Comparison of ENCODE assay signal across 14 cellular contexts in the genomic region with DNA sequence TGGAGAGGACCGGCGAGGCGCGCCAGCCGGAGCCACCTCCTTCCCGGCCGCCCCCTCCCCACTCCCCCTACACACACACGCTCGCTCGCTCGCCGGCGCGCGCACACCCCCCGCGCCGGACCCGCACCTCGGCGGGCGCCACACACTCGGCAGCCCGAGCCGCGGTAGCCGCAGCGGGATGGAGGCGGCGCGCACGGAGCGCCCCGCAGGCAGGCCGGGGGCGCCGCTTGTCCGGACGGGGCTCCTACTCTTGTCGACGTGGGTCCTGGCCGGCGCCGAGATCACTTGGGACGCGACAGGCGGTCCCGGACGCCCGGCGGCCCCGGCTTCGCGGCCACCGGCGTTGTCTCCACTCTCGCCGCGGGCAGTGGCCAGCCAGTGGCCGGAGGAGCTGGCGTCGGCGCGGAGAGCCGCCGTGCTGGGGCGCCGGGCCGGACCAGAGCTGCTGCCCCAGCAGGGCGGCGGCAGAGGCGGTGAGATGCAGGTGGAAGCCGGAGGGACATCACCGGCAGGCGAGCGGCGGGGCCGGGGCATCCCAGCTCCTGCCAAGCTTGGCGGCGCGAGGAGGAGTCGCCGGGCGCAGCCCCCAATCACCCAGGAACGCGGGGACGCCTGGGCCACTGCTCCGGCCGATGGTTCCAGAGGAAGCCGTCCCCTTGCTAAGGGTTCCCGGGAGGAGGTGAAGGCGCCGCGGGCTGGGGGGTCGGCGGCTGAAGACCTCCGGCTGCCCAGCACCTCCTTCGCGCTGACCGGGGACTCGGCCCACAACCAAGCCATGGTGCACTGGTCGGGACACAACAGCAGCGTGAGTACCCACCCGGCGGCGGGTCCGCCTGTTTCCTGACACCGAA. TPM values are rescaled to one million over a fixed set of nuclear protein-coding genes. Genes with fewer than 3 reads are reported as not detected.
DNase-seq lines count a peak whose midpoint lies in the region; ATAC-seq and TF ChIP-seq lines count a peak whose summit lies in the region.
"Had no signal": no experiment of that assay in that cellular context is flagged by ENCODE, and none has a peak within 500 bp of the region (broad histone marks: within the 10 kb centered on the region; RNA-seq: fewer than 3 reads in every experiment).

SORCS3 (plus strand) TSS at position 141 of the 851 bp plus-strand sequence.

- peak; percentile 25 for DNase-seq in NCI-H146 (lab: John Stamatoyannopoulos, UW)
- no peak for DNase-seq in NCI-H146 treated with DMSO at 0.1 percent for 48 hours (lab: John Stamatoyannopoulos, UW; ENCODE audit: unreplicated experiment)
- no peak for DNase-seq in ascending aorta (ENCODE audit: low spot score in 2 of 2)
- no peak for DNase-seq in skeletal muscle cell (ENCODE audit: low read depth)
- no peak for DNase-seq in activated CD8-positive, alpha-beta memory T cell treated with anti-CD3 and anti-CD28 coated beads, Interleukin-2, amount 50 U/mL, for 48 hours
- no peak for DNase-seq in posterior vena cava (ENCODE audit: low spot score)
- DNase-seq: activated CD4-positive, alpha-beta T cell treated with anti-CD3 and anti-CD28 coated beads for 4 hours; activated naive CD4-positive, alpha-beta T cell treated with anti-CD3 and anti-CD28 coated beads, Interleukin-2, amount 10 ng/mL, durations not matched to agents 7 days and 5 days; NCI-H2171; SJCRH30; uterus had no signal

- no peak for TF ChIP-seq CTCF in ascending aorta (IDR thresholded peaks at IDR 0.05)

- intact Hi-C loops in ascending aorta (cut with DNase I) (no loop called here), posterior vena cava (cut with DNase I) (no loop called here)

- H3K4me1 ChIP-seq in ascending aorta: no peaks in the 10 kb centered on the region
- H3K4me1 ChIP-seq in iPS-20b (ENCODE audit: insufficient read depth, low read length): peaks cover 3% of the 10 kb centered on the region; the same call in 1 of the 2 replicates
- H3K4me1 ChIP-seq: SJCRH30 had no signal

- no peak for ATAC-seq in HG02981 (IDR thresholded peaks at IDR 0.05; ENCODE audit: unreplicated experiment)
- ATAC-seq: natural killer cell treated with Interleukin-12 subunit alpha and Interleukin-12 subunit beta and Interleukin-15 and Interleukin-18, amount 100 ng/mL, for 72 hours had no signal

- no peaks in the 10 kb centered on the region for H3K36me3 ChIP-seq in ascending aorta
- no peaks in the 10 kb centered on the region for H3K36me3 ChIP-seq in iPS-20b (ENCODE audit: insufficient read depth, low read depth, low read length)
- H3K36me3 ChIP-seq: SJCRH30, uterus had no signal

- no peaks in the 10 kb centered on the region for H3K9me3 ChIP-seq in ascending aorta
- no peaks in the 10 kb centered on the region for H3K9me3 ChIP-seq in iPS-20b (ENCODE audit: insufficient read depth, low read depth, low read length)
- H3K9me3 ChIP-seq: SJCRH30, uterus had no signal

- H3K4me3 ChIP-seq in ascending aorta (peak within 1 kb of the TSS; percentile 2 to 8), iPS-20b (ENCODE audit: low read length) (peak within 1 kb of the TSS; percentile 81), skeletal muscle cell (ENCODE audit: low read depth, low read length) (peak within 1 kb of the TSS; percentile 20)
- H3K4me3 ChIP-seq: SJCRH30 had no signal

- no peak within 1 kb of the TSS for H3K9ac ChIP-seq in iPS-20b (ENCODE audit: low read depth, low read length)

- H3K27ac ChIP-seq in ascending aorta (no peak within 1 kb of the TSS), iPS-20b (ENCODE audit: low read length) (no peak within 1 kb of the TSS)
- H3K27ac ChIP-seq: SJCRH30, uterus had no signal

- H3K27me3 ChIP-seq in ascending aorta (peaks cover 8% of the 10 kb centered on the region), iPS-20b (ENCODE audit: insufficient read depth, low read length) (peaks cover 100% of the 10 kb centered on the region)

RNA-seq across cellular contexts. Expression of gene SORCS3, which starts in this region (rescaled TPM):
- not detected for total RNA-seq in ascending aorta
- under 1 TPM in 1 of 2 donors, not detected in 1; 0.10 TPM for total RNA-seq in posterior vena cava
- total RNA-seq: natural killer cell treated with Interleukin-12 subunit alpha and Interleukin-12 subunit beta and Interleukin-15 and Interleukin-18, amount 100 ng/mL, for 72 hours; SJCRH30 had no signal

Comparison
In these comparisons a context has a peak if more than half of its experiments do, and no peak if none do; other contexts are left out.
1. H3K4me3 ChIP-seq: peak in every context shown above with its lines; median percentile 81 in iPS-20b; 20 in skeletal muscle cell; 5 in ascending aorta.